ENCODE assay signal across 8 cellular contexts in genomic region chr6:31619805-31620585, GRCh38.
DNase-seq lines count a peak whose midpoint lies in the region; ATAC-seq and FAIRE-seq lines count a peak whose summit lies in the region.

No MANE protein-coding gene starts in this region.

- peak overlapping the region; percentile 98 for H3K4me3 ChIP-seq in BLaER1

- DNase-seq in NCI-H524 treated with DMSO at 0.1 percent for 48 hours (lab: John Stamatoyannopoulos, UW) (peak; percentile 94), kidney tubule cell (ENCODE audit: low spot score) (peak; percentile 100)
- DNase-seq in activated CD4-positive, alpha-beta T cell treated with anti-CD3 and anti-CD28 coated beads for 48 hours = peak; percentile 98
- peak; percentile 80 to 95 for DNase-seq in stimulated activated CD4-positive, alpha-beta T cell treated with anti-CD3 and anti-CD28 coated beads, Interleukin-1b, Interleukin-23, amount 100 ng/mL, for 1 hour (ENCODE audit: low read depth in 2 of 2)

- FAIRE-seq in colon (lab: Jason Lieb, UNC) = peak; percentile 47

- H4K20me1 ChIP-seq in BLaER1 = peaks cover 41% of the 10 kb centered on the region

- ATAC-seq in GM19324 (IDR thresholded peaks at IDR 0.05; ENCODE audit: low FRiP score, unreplicated experiment) (peak; percentile 89), HG03460 (IDR thresholded peaks at IDR 0.05; ENCODE audit: unreplicated experiment) (peak; percentile 73)

- H3K27me3 ChIP-seq in BLaER1 = no peaks in the 10 kb centered on the region

- H3K4me2 ChIP-seq in BLaER1 = peak overlapping the region; percentile 50

- peaks cover 37% of the 10 kb centered on the region for H3K4me1 ChIP-seq in BLaER1

- H3K36me3 ChIP-seq in BLaER1 = peaks cover 35% of the 10 kb centered on the region

- peak overlapping the region; percentile 90 for H3K9ac ChIP-seq in BLaER1

- H3K9me3 ChIP-seq in BLaER1 = no peaks in the 10 kb centered on the region

- peak overlapping the region; percentile 96 for H3K27ac ChIP-seq in BLaER1

Comparison
In these comparisons a context has a peak if more than half of its experiments do, and no peak if none do; other contexts are left out.
1. Peak in every context shown above with its lines: DNase-seq, ATAC-seq, H3K4me3 ChIP-seq and H3K27ac ChIP-seq.